In the genomic region with DNA sequence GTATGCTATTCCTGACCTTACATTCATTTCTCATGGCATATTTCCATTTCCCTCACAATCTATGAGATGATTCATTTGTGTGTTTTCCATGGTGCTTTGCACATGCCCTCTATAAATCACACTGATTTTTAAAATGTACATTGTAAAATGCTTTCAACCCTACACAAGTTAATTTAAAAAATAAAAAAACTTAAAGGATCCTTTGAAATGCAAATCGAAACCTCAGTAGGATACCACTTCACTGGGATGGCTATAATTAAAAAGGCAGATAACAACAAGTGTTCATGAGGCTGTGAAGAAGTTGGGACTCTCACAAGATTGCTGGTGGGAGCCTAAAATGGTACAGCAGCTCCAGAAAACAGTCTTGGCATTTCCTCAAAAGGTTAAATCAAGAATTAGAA, we compare ENCODE assay signal across 19 cellular contexts.
A peak's percentile ranks its signal among the peaks of the same experiment; 100 is the strongest.
DNase-seq lines count a peak whose midpoint lies in the region; ATAC-seq and TF ChIP-seq lines count a peak whose summit lies in the region.
"Had no signal": no experiment of that assay in that cellular context is flagged by ENCODE, and none has a peak within 500 bp of the region (broad histone marks: within the 10 kb centered on the region; RNA-seq: fewer than 3 reads in every experiment).

No MANE protein-coding gene starts in this region.

- TF ChIP-seq CTCF in RWPE2 (IDR thresholded peaks at IDR 0.05; ENCODE audit: poor library complexity, severe bottlenecking) (no peak), fibroblast of mammary gland (conservative IDR thresholded peaks at IDR 0.05; ENCODE audit: control insufficient read depth, insufficient read depth, low read depth, low read length) (no peak)

- peak; percentile 58 for ATAC-seq in RWPE2 (ENCODE audit: low read depth)
- ATAC-seq: activated CD8-positive, alpha-beta T cell treated with anti-CD3 and anti-CD28 coated beads for 36 hours; stimulated activated effector memory CD8-positive, alpha-beta T cell treated with anti-CD3 and anti-CD28 coated beads, Interleukin-12 subunit alpha, Interleukin-12 subunit beta, amount 100 ng/mL, for 72 hours had no signal

- CTCF ChIA-PET in HEK293T (lab: Yijun Ruan, JAX), result no interaction called here

- DNase-seq in NCI-H187 treated with DMSO at 0.1 percent for 48 hours (lab: John Stamatoyannopoulos, UW) (peak; percentile 30), NCI-H187 (lab: John Stamatoyannopoulos, UW) (no peak), RWPE2 (ENCODE audit: low spot score) (no peak), fibroblast of mammary gland (ENCODE audit: low read depth) (peak; percentile 45), NCI-H82 (lab: John Stamatoyannopoulos, UW) (no peak), HEK293T (ENCODE audit: extremely low spot score) (no peak)
- DNase-seq in activated CD4-positive, alpha-beta T cell treated with anti-CD3 and anti-CD28 coated beads for 48 hours, result no peak
- DNase-seq: activated CD8-positive, alpha-beta T cell treated with anti-CD3 and anti-CD28 coated beads for 36 hours; activated naive CD8-positive, alpha-beta T cell treated with anti-CD3 and anti-CD28 coated beads, Interleukin-2, amount 10 ng/mL, durations not matched to agents 7 days and 5 days; activated T-cell treated with anti-CD3 and anti-CD28 coated beads, Interleukin-2, amount 50 U/mL, for 48 hours; Calu3; GDM1; NCI-H1436 treated with DMSO at 0.1 percent for 48 hours; NCI-H446; T-helper 2 cell had no signal

- no peak overlapping the region for H3K27ac ChIP-seq in RWPE2 (ENCODE audit: poor library complexity, severe bottlenecking)
- H3K27ac ChIP-seq: BLaER1, esophagus muscularis mucosa had no signal

- H3K4me1 ChIP-seq in RWPE2 (ENCODE audit: insufficient read depth, poor library complexity, severe bottlenecking) (peaks cover 5% of the 10 kb centered on the region), skeletal muscle satellite cell (ENCODE audit: control insufficient read depth, insufficient read depth, low read length) (peaks cover 45% of the 10 kb centered on the region)
- H3K4me1 ChIP-seq: BLaER1 had no signal

- H3K36me3 ChIP-seq in RWPE2 (ENCODE audit: low read depth) (no peaks in the 10 kb centered on the region), skeletal muscle satellite cell (ENCODE audit: insufficient read depth, low read length) (no peaks in the 10 kb centered on the region)
- H3K36me3 ChIP-seq: BLaER1, esophagus muscularis mucosa had no signal

- H3K9me3 ChIP-seq in RWPE2 (ENCODE audit: severe bottlenecking), result no peaks in the 10 kb centered on the region
- H3K9me3 ChIP-seq in skeletal muscle satellite cell (replicated peaks; ENCODE audit: low read length), result no peaks in the 10 kb centered on the region
- H3K9me3 ChIP-seq: BLaER1, esophagus muscularis mucosa had no signal

- H3K4me2 ChIP-seq in skeletal muscle satellite cell (ENCODE audit: low read length), result peak overlapping the region; percentile 42
- H3K4me2 ChIP-seq: BLaER1 had no signal

- H3K4me3 ChIP-seq in RWPE2 (ENCODE audit: severe bottlenecking) (no peak overlapping the region), fibroblast of mammary gland (ENCODE audit: control insufficient read depth, low read depth, low read length) (no peak overlapping the region), skeletal muscle satellite cell (ENCODE audit: low read length) (no peak overlapping the region)
- H3K4me3 ChIP-seq: BLaER1, esophagus muscularis mucosa had no signal

- H3K9ac ChIP-seq in skeletal muscle satellite cell (ENCODE audit: low read depth, low read length), result no peak overlapping the region
- H3K9ac ChIP-seq: BLaER1 had no signal

- POLR2A ChIA-PET in HEK293T (lab: Yijun Ruan, JAX), result no interaction called here

- no peaks in the 10 kb centered on the region for H3K27me3 ChIP-seq in RWPE2 (ENCODE audit: insufficient read depth, poor library complexity, severe bottlenecking)
- no peaks in the 10 kb centered on the region for H3K27me3 ChIP-seq in skeletal muscle satellite cell (ENCODE audit: control insufficient read depth, insufficient read depth, low read length)
- H3K27me3 ChIP-seq: BLaER1, esophagus muscularis mucosa had no signal

TF ChIP-seq in HEK293T, 16 proteins besides CTCF, POLR2A, EP300 and RAD21:
- TF ChIP-seq ARNT (IDR thresholded peaks at IDR 0.05), result no peak
- no peak for TF ChIP-seq NFRKB (IDR thresholded peaks at IDR 0.05)
- no peak for TF ChIP-seq TARDBP (IDR thresholded peaks at IDR 0.05)
- TF ChIP-seq ELF4 (IDR thresholded peaks at IDR 0.05), result no peak
- no peak for TF ChIP-seq FOXK2 (IDR thresholded peaks at IDR 0.05)
- no peak for TF ChIP-seq SP1 (IDR thresholded peaks at IDR 0.05)
- no peak for TF ChIP-seq HDGF (IDR thresholded peaks at IDR 0.05; ENCODE audit: borderline replicate concordance)
TF ChIP-seq in HEK293T: peak in this region for 0.

Comparison
In these comparisons a context has a peak if more than half of its experiments do, and no peak if none do; other contexts are left out.
1. DNase-seq: peak in NCI-H187 treated with DMSO at 0.1 percent for 48 hours (single experiment) and fibroblast of mammary gland (single experiment); none in NCI-H187 (0 of 2), RWPE2 (single experiment), NCI-H82 (single experiment), HEK293T (single experiment) and activated CD4-positive, alpha-beta T cell treated with anti-CD3 and anti-CD28 coated beads for 48 hours (single experiment).